22 cellular contexts compared by ENCODE assay signal in genomic region chr1:155453141-155453540, GRCh38.
DNase-seq lines count a peak whose midpoint lies in the region; ATAC-seq, FAIRE-seq and TF ChIP-seq lines count a peak whose summit lies in the region.
"Had no signal": no experiment of that assay in that cellular context is flagged by ENCODE, and none has a peak within 500 bp of the region (broad histone marks: within the 10 kb centered on the region; RNA-seq: fewer than 3 reads in every experiment).

No MANE protein-coding gene starts in this region.

- no peaks in the 10 kb centered on the region for H3K9me1 ChIP-seq in K562 (ENCODE audit: control insufficient read depth, insufficient read depth, low read length)

- H3K79me2 ChIP-seq in K562 (ENCODE audit: control insufficient read depth, insufficient read depth, low read length): no peaks in the 10 kb centered on the region

- no peak overlapping the region for H3K27ac Mint-ChIP-seq in activated CD4-positive, alpha-beta T cell treated with anti-CD3 and anti-CD28 coated beads, Interleukin-2, amount 10 ng/mL, durations not matched to agents 24 days and 14 days
- H3K27ac Mint-ChIP-seq in activated CD4-positive, alpha-beta T cell treated with anti-CD3 and anti-CD28 coated beads, Interleukin-2, amount 10 ng/mL, durations not matched to agents 7 days and 5 days: no peak overlapping the region
- peak overlapping the region; percentile 87 for H3K27ac Mint-ChIP-seq in mesothelial cell of epicardium
- H3K27ac Mint-ChIP-seq: B cell; CD4-positive, CD25-positive, alpha-beta regulatory T cell; CD8-positive, alpha-beta T cell; HFFc6 had no signal

- no peak overlapping the region for H3K27ac ChIP-seq in K562 (ENCODE audit: extremely low read depth, low read depth, low read length)
- H3K27ac ChIP-seq: 22Rv1, BLaER1, C4-2B had no signal

- TF ChIP-seq RAD21 in K562 (CRISPR knock-in tag; conservative IDR thresholded peaks at IDR 0.05 in 1 of 2, IDR thresholded peaks at IDR 0.05 in 1 of 2): no peak

- in situ Hi-C loops in K562 (cut with MboI): no loop called here

- H3K4me3 Mint-ChIP-seq in activated CD4-positive, alpha-beta T cell treated with anti-CD3 and anti-CD28 coated beads, Interleukin-2, amount 10 ng/mL, durations not matched to agents 24 days and 14 days: no peak overlapping the region
- no peak overlapping the region for H3K4me3 Mint-ChIP-seq in activated CD4-positive, alpha-beta T cell treated with anti-CD3 and anti-CD28 coated beads, Interleukin-2, amount 10 ng/mL, durations not matched to agents 7 days and 5 days
- no peak overlapping the region for H3K4me3 Mint-ChIP-seq in mesothelial cell of epicardium
- H3K4me3 Mint-ChIP-seq: B cell; CD4-positive, CD25-positive, alpha-beta regulatory T cell; CD8-positive, alpha-beta T cell; HFFc6 had no signal

- H3K36me3 ChIP-seq in K562 (ENCODE audit: control insufficient read depth, insufficient read depth, low read length): peaks cover 62% of the 10 kb centered on the region; the same call in 1 of the 3 replicates

- CTCF ChIA-PET in activated CD4-positive, alpha-beta T cell treated with anti-CD3 and anti-CD28 coated beads, Interleukin-2, amount 10 ng/mL, durations not matched to agents 7 days and 5 days (lab: Charles Lee): no interaction called here
- CTCF ChIA-PET in K562 (lab: Yijun Ruan, JAX; ENCODE audit: low intra/inter-chr PET ratio): no interaction called here

- no peaks in the 10 kb centered on the region for H3K9me3 ChIP-seq in K562 (replicated peaks; ENCODE audit: control insufficient read depth, insufficient read depth, low read depth, low read length)
- H3K9me3 ChIP-seq: BLaER1, Caco-2, HAP-1 had no signal

- no peak overlapping the region for H2AFZ ChIP-seq in K562 (ENCODE audit: low read depth, low read length)

- no peaks in the 10 kb centered on the region for H3K27me3 Mint-ChIP-seq in activated CD4-positive, alpha-beta T cell treated with anti-CD3 and anti-CD28 coated beads, Interleukin-2, amount 10 ng/mL, durations not matched to agents 24 days and 14 days
- H3K27me3 Mint-ChIP-seq in activated CD4-positive, alpha-beta T cell treated with anti-CD3 and anti-CD28 coated beads, Interleukin-2, amount 10 ng/mL, durations not matched to agents 7 days and 5 days: no peaks in the 10 kb centered on the region
- H3K27me3 Mint-ChIP-seq in mesothelial cell of epicardium (ENCODE audit: low read depth): no peaks in the 10 kb centered on the region
- H3K27me3 Mint-ChIP-seq: B cell; CD4-positive, CD25-positive, alpha-beta regulatory T cell had no signal

- ATAC-seq in K562: no peak
- ATAC-seq in GM18519 (IDR thresholded peaks at IDR 0.05; ENCODE audit: low FRiP score, unreplicated experiment): no peak
- ATAC-seq: CD8-positive, alpha-beta T cell had no signal

- WGBS in K562 (ENCODE audit: insufficient coverage, low coverage, missing lambda C conversion rate): 93% methylated on average over 7 of the region's 7 CpGs

- peaks cover 13% of the 10 kb centered on the region for H3K4me1 Mint-ChIP-seq in activated CD4-positive, alpha-beta T cell treated with anti-CD3 and anti-CD28 coated beads, Interleukin-2, amount 10 ng/mL, durations not matched to agents 24 days and 14 days
- H3K4me1 Mint-ChIP-seq in activated CD4-positive, alpha-beta T cell treated with anti-CD3 and anti-CD28 coated beads, Interleukin-2, amount 10 ng/mL, durations not matched to agents 7 days and 5 days: no peaks in the 10 kb centered on the region
- peaks cover 50% of the 10 kb centered on the region for H3K4me1 Mint-ChIP-seq in mesothelial cell of epicardium
- H3K4me1 Mint-ChIP-seq: B cell had no signal

- no TSS peak for BruUV-seq in K562 (replicated peaks; lab: Mats Ljungman, UMichigan)

- POLR2A ChIA-PET in activated CD4-positive, alpha-beta T cell treated with anti-CD3 and anti-CD28 coated beads, Interleukin-2, amount 10 ng/mL, durations not matched to agents 7 days and 5 days (lab: Charles Lee): no interaction called here
- POLR2A ChIA-PET in K562 (lab: Yijun Ruan, JAX): no interaction called here

- no peaks in the 10 kb centered on the region for H4K20me1 ChIP-seq in K562 (replicated peaks; ENCODE audit: control insufficient read depth, insufficient read depth, low read length)

- no peak for TF ChIP-seq POLR2A in K562 (conservative IDR thresholded peaks at IDR 0.05)

- no peak for TF ChIP-seq EP300 in K562 (IDR thresholded peaks at IDR 0.05; ENCODE audit: low read length)

- H3K9ac ChIP-seq in K562 (ENCODE audit: insufficient read depth in 1 of 2, low read depth in 2 of 2, low read length in 2 of 2): no peak overlapping the region
- H3K9ac ChIP-seq: BLaER1 had no signal

- no peaks in the 10 kb centered on the region for H3K9me3 Mint-ChIP-seq in activated CD4-positive, alpha-beta T cell treated with anti-CD3 and anti-CD28 coated beads, Interleukin-2, amount 10 ng/mL, durations not matched to agents 24 days and 14 days
- H3K9me3 Mint-ChIP-seq in activated CD4-positive, alpha-beta T cell treated with anti-CD3 and anti-CD28 coated beads, Interleukin-2, amount 10 ng/mL, durations not matched to agents 7 days and 5 days: no peaks in the 10 kb centered on the region
- H3K9me3 Mint-ChIP-seq in mesothelial cell of epicardium: peaks cover 9% of the 10 kb centered on the region
- H3K9me3 Mint-ChIP-seq: CD4-positive, CD25-positive, alpha-beta regulatory T cell; CD8-positive, alpha-beta T cell; HFFc6 had no signal

- peak; percentile 49 for FAIRE-seq in K562 (lab: Jason Lieb, UNC)
- FAIRE-seq: A204.1, G401.6, H54 had no signal

- intact Hi-C loops in activated CD4-positive, alpha-beta T cell treated with anti-CD3 and anti-CD28 coated beads, Interleukin-2, amount 10 ng/mL, durations not matched to agents 24 days and 14 days (cut with micrococcal nuclease): no loop called here
- intact Hi-C loops in K562 (cut with micrococcal nuclease): no loop called here

- H3K27me3 ChIP-seq in K562 (ENCODE audit: control insufficient read depth in 2 of 2, insufficient read depth in 2 of 2, low read length in 2 of 2): no peaks in the 10 kb centered on the region
- H3K27me3 ChIP-seq: BLaER1 had no signal

- TF ChIP-seq CTCF in K562 (IDR thresholded peaks at IDR 0.05 in 2 of 3, conservative IDR thresholded peaks at IDR 0.05 in 1 of 3; ENCODE audit: insufficient read depth in 2 of 3, low read depth in 1 of 3, low read length in 3 of 3) (no peak), mesothelial cell of epicardium (IDR thresholded peaks at IDR 0.05; ENCODE audit: unreplicated experiment) (no peak)

- no peaks in the 10 kb centered on the region for H3K4me1 ChIP-seq in K562 (replicated peaks in 1 of 2; ENCODE audit: control insufficient read depth in 2 of 2, insufficient read depth in 2 of 2, low read length in 2 of 2)
- H3K4me1 ChIP-seq: BLaER1 had no signal

- no peak overlapping the region for H3K4me2 ChIP-seq in K562 (ENCODE audit: insufficient read depth, low read length)
- H3K4me2 ChIP-seq: BLaER1 had no signal

- peak; percentile 45 for DNase-seq in activated CD4-positive, alpha-beta T cell treated with anti-CD3 and anti-CD28 coated beads, Interleukin-2, amount 10 ng/mL, durations not matched to agents 24 days and 14 days
- DNase-seq in activated CD4-positive, alpha-beta T cell treated with anti-CD3 and anti-CD28 coated beads, Interleukin-2, amount 10 ng/mL, durations not matched to agents 7 days and 5 days: no peak
- DNase-seq in K562 (ENCODE audit: extremely low read depth in 1 of 4, low spot score in 3 of 4) (no peak), mesothelial cell of epicardium (ENCODE audit: low spot score in 2 of 2, unreplicated experiment in 2 of 2) (no peak), foreskin melanocyte (no peak), NCI-H526 (lab: John Stamatoyannopoulos, UW) (no peak)
- DNase-seq: Caco-2; CD4-positive, CD25-positive, alpha-beta regulatory T cell; CD8-positive, alpha-beta T cell; DMS153; DND-41; GOT3; HFFc6 had no signal

- H3K36me3 Mint-ChIP-seq in activated CD4-positive, alpha-beta T cell treated with anti-CD3 and anti-CD28 coated beads, Interleukin-2, amount 10 ng/mL, durations not matched to agents 24 days and 14 days (ENCODE audit: low read depth): peaks cover 34% of the 10 kb centered on the region
- H3K36me3 Mint-ChIP-seq in activated CD4-positive, alpha-beta T cell treated with anti-CD3 and anti-CD28 coated beads, Interleukin-2, amount 10 ng/mL, durations not matched to agents 7 days and 5 days (ENCODE audit: low read depth): peaks cover 29% of the 10 kb centered on the region
- H3K36me3 Mint-ChIP-seq in mesothelial cell of epicardium: peaks cover 27% of the 10 kb centered on the region

- H3K4me3 ChIP-seq in K562: no peak overlapping the region
- H3K4me3 ChIP-seq: BLaER1, HAP-1 had no signal

TF ChIP-seq in K562, 482 proteins besides CTCF, POLR2A, EP300 and RAD21 (continues in another document):
- TF ChIP-seq, protein P1, sequence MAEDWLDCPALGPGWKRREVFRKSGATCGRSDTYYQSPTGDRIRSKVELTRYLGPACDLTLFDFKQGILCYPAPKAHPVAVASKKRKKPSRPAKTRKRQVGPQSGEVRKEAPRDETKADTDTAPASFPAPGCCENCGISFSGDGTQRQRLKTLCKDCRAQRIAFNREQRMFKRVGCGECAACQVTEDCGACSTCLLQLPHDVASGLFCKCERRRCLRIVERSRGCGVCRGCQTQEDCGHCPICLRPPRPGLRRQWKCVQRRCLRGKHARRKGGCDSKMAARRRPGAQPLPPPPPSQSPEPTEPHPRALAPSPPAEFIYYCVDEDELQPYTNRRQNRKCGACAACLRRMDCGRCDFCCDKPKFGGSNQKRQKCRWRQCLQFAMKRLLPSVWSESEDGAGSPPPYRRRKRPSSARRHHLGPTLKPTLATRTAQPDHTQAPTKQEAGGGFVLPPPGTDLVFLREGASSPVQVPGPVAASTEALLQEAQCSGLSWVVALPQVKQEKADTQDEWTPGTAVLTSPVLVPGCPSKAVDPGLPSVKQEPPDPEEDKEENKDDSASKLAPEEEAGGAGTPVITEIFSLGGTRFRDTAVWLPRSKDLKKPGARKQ (CRISPR knock-in tag; IDR thresholded peaks at IDR 0.05): no peak
- no peak for TF ChIP-seq PYGO2 (tag; IDR thresholded peaks at IDR 0.05)
- no peak for TF ChIP-seq ZNF395 (CRISPR knock-in tag; IDR thresholded peaks at IDR 0.05)
- TF ChIP-seq TAF9B (IDR thresholded peaks at IDR 0.05; ENCODE audit: partially characterized antibody): no peak
- TF ChIP-seq ZKSCAN3 (CRISPR knock-in tag; IDR thresholded peaks at IDR 0.05): no peak
- no peak for TF ChIP-seq PHF21A (IDR thresholded peaks at IDR 0.05; ENCODE audit: borderline replicate concordance, low read depth)
- no peak for TF ChIP-seq U2AF1 (optimal IDR thresholded peaks at IDR 0.05; ENCODE audit: low read depth, low read length)
